ENCODE assay signal across 8 cellular contexts in the genomic region with DNA sequence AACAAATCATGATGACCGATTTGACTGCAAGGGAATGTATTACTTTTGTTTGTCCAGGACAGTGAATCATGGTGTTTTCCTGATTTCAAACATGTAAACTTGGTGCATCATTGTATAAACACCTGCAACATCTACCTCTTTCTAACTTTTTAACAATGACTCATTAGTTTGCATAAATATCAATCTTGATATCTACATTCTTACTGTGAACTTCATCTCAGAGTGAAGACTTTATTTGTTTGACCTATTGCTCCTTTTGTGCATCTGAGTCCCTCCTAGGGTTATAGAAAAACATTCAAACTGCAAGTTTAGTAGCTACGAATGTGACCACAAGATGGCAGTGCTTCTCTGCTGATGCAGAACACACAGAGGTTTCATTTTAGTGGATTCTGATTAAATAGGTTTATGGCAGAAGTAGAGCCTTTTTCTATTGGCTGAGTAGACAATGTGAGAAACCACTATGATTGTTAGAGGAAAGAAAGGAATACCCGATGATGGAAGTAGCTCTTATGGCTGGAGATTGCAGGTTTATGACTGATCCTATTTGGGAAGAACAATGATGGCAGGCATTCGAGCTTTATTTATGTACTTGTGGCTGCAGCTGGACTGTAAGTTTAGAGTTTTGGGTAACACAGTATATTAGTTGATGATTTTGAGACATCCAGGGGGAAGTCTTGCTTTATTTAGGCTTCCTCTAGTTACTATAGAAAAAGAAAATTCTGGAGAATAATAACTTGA.
A peak's percentile ranks its signal among the peaks of the same experiment; 100 is the strongest.
DNase-seq lines count a peak whose midpoint lies in the region; ATAC-seq, FAIRE-seq and TF ChIP-seq lines count a peak whose summit lies in the region.

No MANE protein-coding gene starts in this region.

- peak; percentile 85 to 86 for ATAC-seq in A549

- peak; percentile 54 to 87; a peak in 3 of 5 replicates for TF ChIP-seq EP300 in A549 (IDR thresholded peaks at IDR 0.05)

- peaks cover 40% of the 10 kb centered on the region for H3K4me1 ChIP-seq in A549

- no peak for TF ChIP-seq POLR2A in A549 (IDR thresholded peaks at IDR 0.05; ENCODE audit: low read length)

- no peak overlapping the region for H3K4me3 ChIP-seq in A549

- POLR2A ChIA-PET in A549 (lab: Yijun Ruan, JAX), result no interaction called here

- H3K4me1 Mint-ChIP-seq in brain, result no peaks in the 10 kb centered on the region

- CTCF ChIA-PET in A549 (lab: Yijun Ruan, JAX), result interaction anchor here (0.6 to 2.2 kb wide), 38 partner anchors 8 to 457 kb away, joined by 3 to 11 read pairs (median 4); no protein-coding TSS in a partner anchor

- H3K27ac ChIP-seq in A549, result no peak overlapping the region

- peak overlapping the region; percentile 67 for H3K4me2 ChIP-seq in A549

- peak; percentile 77 to 88 for TF ChIP-seq RAD21 in A549 (conservative IDR thresholded peaks at IDR 0.05 in 1 of 2, IDR thresholded peaks at IDR 0.05 in 1 of 2)

- TF ChIP-seq CTCF in A549 (IDR thresholded peaks at IDR 0.05), result peak; percentile 86
- peak; percentile 80 for TF ChIP-seq CTCF in GM12872 (IDR thresholded peaks at IDR 0.05; ENCODE audit: insufficient read depth, low read depth, low read length)
- peak; percentile 50 to 71 for TF ChIP-seq CTCF in brain (conservative IDR thresholded peaks at IDR 0.05)

- no peak overlapping the region for H3K27ac Mint-ChIP-seq in brain

- DNase-seq in A549 (ENCODE audit: low read depth in 1 of 2, low spot score in 1 of 2) (peak; percentile 43 to 92), HT1080 (ENCODE audit: low read depth) (peak; percentile 11), SW480 (ENCODE audit: low spot score) (peak; percentile 49), iris pigment epithelial cell (ENCODE audit: low read depth) (peak; percentile 67), HuH-7 (ENCODE audit: low spot score) (no peak)
- DNase-seq in stimulated activated CD4-positive, alpha-beta T cell treated with anti-CD3 and anti-CD28 coated beads, Interleukin-2, amount 100 ng/mL, for 24 hours, result peak; percentile 43 to 61

- peak; percentile 96 for FAIRE-seq in A549 (lab: Jason Lieb, UNC)

- no peaks in the 10 kb centered on the region for H3K9me3 ChIP-seq in A549

- H3K27me3 Mint-ChIP-seq in brain, result no peaks in the 10 kb centered on the region

- H3K4me3 Mint-ChIP-seq in brain, result peak overlapping the region in 2 of 5 experiments; percentile 26 to 31

- no peaks in the 10 kb centered on the region for H3K9me3 Mint-ChIP-seq in brain

- no peaks in the 10 kb centered on the region for H3K36me3 Mint-ChIP-seq in brain

- 20% methylated on average over 4 of the region's 4 CpGs for WGBS in A549 (ENCODE audit: missing lambda C conversion rate)

TF ChIP-seq in A549, 52 proteins besides CTCF, POLR2A, EP300 and RAD21:
- TF ChIP-seq CEBPB (IDR thresholded peaks at IDR 0.05), result peak; percentile 70 to 94
- no peak for TF ChIP-seq CHD2 (IDR thresholded peaks at IDR 0.05; ENCODE audit: low read length, partially characterized antibody)
- TF ChIP-seq MYC (IDR thresholded peaks at IDR 0.05; ENCODE audit: borderline replicate concordance, low read length), result no peak
- TF ChIP-seq, protein P1, sequence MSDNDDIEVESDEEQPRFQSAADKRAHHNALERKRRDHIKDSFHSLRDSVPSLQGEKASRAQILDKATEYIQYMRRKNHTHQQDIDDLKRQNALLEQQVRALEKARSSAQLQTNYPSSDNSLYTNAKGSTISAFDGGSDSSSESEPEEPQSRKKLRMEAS (IDR thresholded peaks at IDR 0.05), result peak; percentile 88
- peak; percentile 39 for TF ChIP-seq ZFP36 (IDR thresholded peaks at IDR 0.05; ENCODE audit: borderline replicate concordance, partially characterized antibody)
- peak; percentile 99 for TF ChIP-seq JUNB (IDR thresholded peaks at IDR 0.05)
- TF ChIP-seq FOXS1 (CRISPR knock-in tag; IDR thresholded peaks at IDR 0.05), result peak; percentile 94; the same call in 1 of the 2 replicates
- TF ChIP-seq HOXB5 (CRISPR knock-in tag; IDR thresholded peaks at IDR 0.05), result no peak
- peak; percentile 65 to 94; a peak in 3 of 5 replicates for TF ChIP-seq JUN (IDR thresholded peaks at IDR 0.05)
- no peak for TF ChIP-seq ZNF302 (CRISPR knock-in tag; IDR thresholded peaks at IDR 0.05)
- TF ChIP-seq SREBF2 (IDR thresholded peaks at IDR 0.05), result no peak
- TF ChIP-seq, protein P2, sequence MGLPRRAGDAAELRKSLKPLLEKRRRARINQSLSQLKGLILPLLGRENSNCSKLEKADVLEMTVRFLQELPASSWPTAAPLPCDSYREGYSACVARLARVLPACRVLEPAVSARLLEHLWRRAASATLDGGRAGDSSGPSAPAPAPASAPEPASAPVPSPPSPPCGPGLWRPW (IDR thresholded peaks at IDR 0.05), result no peak
- peak; percentile 51; the same call in 2 of the 3 replicates for TF ChIP-seq SMC3 (IDR thresholded peaks at IDR 0.05)
- peak; percentile 97 for TF ChIP-seq FOSL2 (IDR thresholded peaks at IDR 0.05)
- TF ChIP-seq FOSL2 (CRISPR knock-in tag; IDR thresholded peaks at IDR 0.05), result peak; percentile 98
- TF ChIP-seq NFE2L2 (conservative IDR thresholded peaks at IDR 0.05; ENCODE audit: low read length), result no peak
- TF ChIP-seq GATA3 (IDR thresholded peaks at IDR 0.05; ENCODE audit: borderline replicate concordance), result peak; percentile 99
- TF ChIP-seq MAFK (IDR thresholded peaks at IDR 0.05; ENCODE audit: partially characterized antibody), result no peak
- no peak for TF ChIP-seq KDM1A (IDR thresholded peaks at IDR 0.05; ENCODE audit: low read depth)
- no peak for TF ChIP-seq RCOR1 (IDR thresholded peaks at IDR 0.05; ENCODE audit: low read depth, low read length)
- TF ChIP-seq ZC3H11A (IDR thresholded peaks at IDR 0.05), result no peak
- TF ChIP-seq, protein P3, sequence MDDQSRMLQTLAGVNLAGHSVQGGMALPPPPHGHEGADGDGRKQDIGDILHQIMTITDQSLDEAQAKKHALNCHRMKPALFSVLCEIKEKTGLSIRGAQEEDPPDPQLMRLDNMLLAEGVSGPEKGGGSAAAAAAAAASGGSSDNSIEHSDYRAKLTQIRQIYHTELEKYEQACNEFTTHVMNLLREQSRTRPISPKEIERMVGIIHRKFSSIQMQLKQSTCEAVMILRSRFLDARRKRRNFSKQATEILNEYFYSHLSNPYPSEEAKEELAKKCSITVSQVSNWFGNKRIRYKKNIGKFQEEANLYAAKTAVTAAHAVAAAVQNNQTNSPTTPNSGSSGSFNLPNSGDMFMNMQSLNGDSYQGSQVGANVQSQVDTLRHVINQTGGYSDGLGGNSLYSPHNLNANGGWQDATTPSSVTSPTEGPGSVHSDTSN (IDR thresholded peaks at IDR 0.05), result peak; percentile 84
- TF ChIP-seq, protein P4, sequence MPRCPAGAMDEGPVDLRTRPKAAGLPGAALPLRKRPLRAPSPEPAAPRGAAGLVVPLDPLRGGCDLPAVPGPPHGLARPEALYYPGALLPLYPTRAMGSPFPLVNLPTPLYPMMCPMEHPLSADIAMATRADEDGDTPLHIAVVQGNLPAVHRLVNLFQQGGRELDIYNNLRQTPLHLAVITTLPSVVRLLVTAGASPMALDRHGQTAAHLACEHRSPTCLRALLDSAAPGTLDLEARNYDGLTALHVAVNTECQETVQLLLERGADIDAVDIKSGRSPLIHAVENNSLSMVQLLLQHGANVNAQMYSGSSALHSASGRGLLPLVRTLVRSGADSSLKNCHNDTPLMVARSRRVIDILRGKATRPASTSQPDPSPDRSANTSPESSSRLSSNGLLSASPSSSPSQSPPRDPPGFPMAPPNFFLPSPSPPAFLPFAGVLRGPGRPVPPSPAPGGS (IDR thresholded peaks at IDR 0.05), result peak; percentile 88; the same call in 1 of the 3 replicates
- no peak for TF ChIP-seq HOXB13 (CRISPR knock-in tag; IDR thresholded peaks at IDR 0.05; ENCODE audit: low read depth)
- no peak for TF ChIP-seq CHD4 (IDR thresholded peaks at IDR 0.05; ENCODE audit: borderline replicate concordance)
- TF ChIP-seq FOSB (CRISPR knock-in tag; IDR thresholded peaks at IDR 0.05), result no peak
- no peak for TF ChIP-seq CBX8 (IDR thresholded peaks at IDR 0.05)
- TF ChIP-seq RARB (CRISPR knock-in tag; IDR thresholded peaks at IDR 0.05), result 0 out of 2 replicates have a peak, but pooled peaks have one; percentile 31
- TF ChIP-seq, protein P5, sequence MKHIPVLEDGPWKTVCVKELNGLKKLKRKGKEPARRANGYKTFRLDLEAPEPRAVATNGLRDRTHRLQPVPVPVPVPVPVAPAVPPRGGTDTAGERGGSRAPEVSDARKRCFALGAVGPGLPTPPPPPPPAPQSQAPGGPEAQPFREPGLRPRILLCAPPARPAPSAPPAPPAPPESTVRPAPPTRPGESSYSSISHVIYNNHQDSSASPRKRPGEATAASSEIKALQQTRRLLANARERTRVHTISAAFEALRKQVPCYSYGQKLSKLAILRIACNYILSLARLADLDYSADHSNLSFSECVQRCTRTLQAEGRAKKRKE (CRISPR knock-in tag; IDR thresholded peaks at IDR 0.05; ENCODE audit: low read depth), result no peak
- TF ChIP-seq, protein P6, sequence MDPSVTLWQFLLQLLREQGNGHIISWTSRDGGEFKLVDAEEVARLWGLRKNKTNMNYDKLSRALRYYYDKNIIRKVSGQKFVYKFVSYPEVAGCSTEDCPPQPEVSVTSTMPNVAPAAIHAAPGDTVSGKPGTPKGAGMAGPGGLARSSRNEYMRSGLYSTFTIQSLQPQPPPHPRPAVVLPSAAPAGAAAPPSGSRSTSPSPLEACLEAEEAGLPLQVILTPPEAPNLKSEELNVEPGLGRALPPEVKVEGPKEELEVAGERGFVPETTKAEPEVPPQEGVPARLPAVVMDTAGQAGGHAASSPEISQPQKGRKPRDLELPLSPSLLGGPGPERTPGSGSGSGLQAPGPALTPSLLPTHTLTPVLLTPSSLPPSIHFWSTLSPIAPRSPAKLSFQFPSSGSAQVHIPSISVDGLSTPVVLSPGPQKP (IDR thresholded peaks at IDR 0.05; ENCODE audit: low read depth, low read length), result no peak
- TF ChIP-seq KDM5A (IDR thresholded peaks at IDR 0.05), result no peak
